32 cellular contexts compared by ENCODE assay signal in genomic region chr15:35701402-35702046, GRCh38.
"Had no signal": no experiment of that assay in that cellular context is flagged by ENCODE, and none has a peak within 500 bp of the region (broad histone marks: within the 10 kb centered on the region; RNA-seq: fewer than 3 reads in every experiment).

No MANE protein-coding gene starts in this region.

- H3K4me1 Mint-ChIP-seq: activated B cell treated with CpG ODN at 0.5 μM for 24 hours; activated naive CD8-positive, alpha-beta T cell treated with anti-CD3 and anti-CD28 coated beads, Interleukin-2, amount 50 U/mL, for 24 hours; central memory CD8-positive, alpha-beta T cell had no signal

- H3K9me3 Mint-ChIP-seq: activated B cell treated with CpG ODN at 0.5 μM for 24 hours; activated CD4-positive, alpha-beta memory T cell treated with anti-CD3 and anti-CD28 coated beads for 36 hours; activated naive CD4-positive, alpha-beta T cell treated with anti-CD3 and anti-CD28 coated beads for 36 hours; activated naive CD8-positive, alpha-beta T cell treated with anti-CD3 and anti-CD28 coated beads, Interleukin-2, amount 50 U/mL, for 24 hours; activated T-cell treated with anti-CD3 and anti-CD28 coated beads, Interleukin-2, amount 50 U/mL, for 4 hours; activated T-helper 1 cell treated with anti-CD3 and anti-CD28 coated beads, Interleukin-12 subunit alpha, Interleukin-12 subunit beta, Interleukin-2, Interleukin-4 antibody, amounts not matched to agents 30 ng/mL and 10 ng/mL and 1 ng/mL, durations not matched to agents 14 hours and 24 hours and 36 hours; central memory CD8-positive, alpha-beta T cell had no signal

- H3K27me3 Mint-ChIP-seq: activated B cell treated with CpG ODN at 0.5 μM for 24 hours; central memory CD8-positive, alpha-beta T cell had no signal

- DNase-seq: activated B cell treated with CpG ODN at 0.5 μM for 24 hours; activated CD4-positive, alpha-beta memory T cell treated with anti-CD3 and anti-CD28 coated beads for 36 hours; activated CD4-positive, alpha-beta T cell treated with anti-CD3 and anti-CD28 coated beads for 4 hours; activated CD4-positive, alpha-beta T cell treated with anti-CD3 and anti-CD28 coated beads, Interleukin-2, amount 50 U/mL, for 1 hour; activated CD4-positive, CD25-positive, alpha-beta regulatory T cell treated with anti-CD3 and anti-CD28 coated beads, Interleukin-2, amount 50 U/mL, for 72 hours; activated CD8-positive, alpha-beta memory T cell treated with anti-CD3 and anti-CD28 coated beads, Interleukin-2, amount 50 U/mL, for 4 hours; activated gamma-delta T cell treated with Interleukin-2 at 50 U/mL for 16 hours; activated naive CD4-positive, alpha-beta T cell treated with anti-CD3 and anti-CD28 coated beads for 36 hours; activated naive CD8-positive, alpha-beta T cell treated with anti-CD3 and anti-CD28 coated beads, Interleukin-2, amount 50 U/mL, for 24 hours; activated T-cell treated with anti-CD3 and anti-CD28 coated beads for 4 hours; activated T-cell treated with anti-CD3 and anti-CD28 coated beads, Interleukin-2, amount 50 U/mL, for 4 hours; aorta; brain microvascular endothelial cell; MM.1S; MV-4-11; NCI-H1092; NCI-H1436 treated with DMSO at 0.1 percent for 48 hours; NCI-H1694 treated with DMSO at 0.1 percent for 48 hours; NCI-H2081 treated with DMSO at 0.1 percent for 48 hours; NCI-H226; NCI-H524 treated with DMSO at 0.1 percent for 48 hours; SHP77; SJCRH30; SW 1271; T-helper 1 cell; T-helper 2 cell; T-helper 9 cell had no signal

- H3K36me3 ChIP-seq: brain microvascular endothelial cell, SJCRH30 had no signal

- H3K27ac Mint-ChIP-seq: activated B cell treated with CpG ODN at 0.5 μM for 24 hours; activated CD4-positive, alpha-beta memory T cell treated with anti-CD3 and anti-CD28 coated beads for 36 hours; activated naive CD4-positive, alpha-beta T cell treated with anti-CD3 and anti-CD28 coated beads for 36 hours; activated naive CD8-positive, alpha-beta T cell; activated naive CD8-positive, alpha-beta T cell treated with anti-CD3 and anti-CD28 coated beads, Interleukin-2, amount 50 U/mL, for 24 hours; activated T-helper 1 cell treated with anti-CD3 and anti-CD28 coated beads, Interleukin-12 subunit alpha, Interleukin-12 subunit beta, Interleukin-2, Interleukin-4 antibody, amounts not matched to agents 30 ng/mL and 10 ng/mL and 1 ng/mL, durations not matched to agents 14 hours and 24 hours and 36 hours had no signal

- H3K9ac ChIP-seq: KMS-11 had no signal

- H3K27ac ChIP-seq: brain microvascular endothelial cell, KMS-11, SJCRH30 had no signal

- H3K4me3 ChIP-seq: SJCRH30 had no signal

- H3K4me2 ChIP-seq: KMS-11 had no signal

- ATAC-seq: activated naive CD8-positive, alpha-beta T cell treated with anti-CD3 and anti-CD28 coated beads, Interleukin-2, amount 50 U/mL, for 24 hours; activated T-cell treated with anti-CD3 and anti-CD28 coated beads, Interleukin-2, amount 50 U/mL, for 4 hours; Panc1 had no signal

- H3K4me3 Mint-ChIP-seq: activated B cell treated with CpG ODN at 0.5 μM for 24 hours; activated CD4-positive, alpha-beta memory T cell treated with anti-CD3 and anti-CD28 coated beads for 36 hours; activated naive CD4-positive, alpha-beta T cell treated with anti-CD3 and anti-CD28 coated beads for 36 hours; activated naive CD8-positive, alpha-beta T cell; activated naive CD8-positive, alpha-beta T cell treated with anti-CD3 and anti-CD28 coated beads, Interleukin-2, amount 50 U/mL, for 24 hours; activated T-cell treated with anti-CD3 and anti-CD28 coated beads, Interleukin-2, amount 50 U/mL, for 4 hours; activated T-helper 1 cell treated with anti-CD3 and anti-CD28 coated beads, Interleukin-12 subunit alpha, Interleukin-12 subunit beta, Interleukin-2, Interleukin-4 antibody, amounts not matched to agents 30 ng/mL and 10 ng/mL and 1 ng/mL, durations not matched to agents 14 hours and 24 hours and 36 hours; central memory CD8-positive, alpha-beta T cell had no signal

- H3K36me3 Mint-ChIP-seq: activated CD4-positive, alpha-beta memory T cell treated with anti-CD3 and anti-CD28 coated beads for 36 hours; activated naive CD8-positive, alpha-beta T cell had no signal

- H3K27me3 ChIP-seq: brain microvascular endothelial cell, SJCRH30 had no signal

- H3K9me3 ChIP-seq: SJCRH30 had no signal
